In the genomic region with DNA sequence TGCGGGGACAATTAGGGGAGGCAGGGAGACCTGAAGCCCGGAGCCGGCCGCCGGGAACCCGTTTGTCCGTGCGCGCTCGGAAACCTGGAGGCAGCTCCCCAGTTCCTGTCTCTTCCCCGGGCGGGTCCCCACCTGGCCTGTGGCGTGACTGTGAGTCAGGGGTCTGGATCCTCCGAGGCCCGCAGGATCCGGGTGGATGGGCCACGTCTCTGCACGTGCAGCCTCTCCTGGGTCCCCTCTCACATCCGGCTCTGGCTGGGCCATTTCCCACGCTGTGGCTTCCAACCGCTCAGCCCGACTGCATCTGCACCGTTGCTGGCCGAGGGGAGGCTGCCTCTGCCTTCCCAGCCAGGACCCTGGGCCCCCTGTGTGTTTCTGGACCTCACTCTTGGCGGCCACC, we compare ENCODE assay signal across 26 cellular contexts.
"Had no signal": no experiment of that assay in that cellular context is flagged by ENCODE, and none has a peak within 500 bp of the region (broad histone marks: within the 10 kb centered on the region; RNA-seq: fewer than 3 reads in every experiment).

No MANE protein-coding gene starts in this region.

- H3K4me3 ChIP-seq: stomach, suprapubic skin, testis, thoracic aorta, thyroid gland, tibial artery, tibial nerve, transverse colon, upper lobe of left lung, upper lobe of right lung, uterus, vagina had no signal

- H3K9me3 ChIP-seq: stomach, suprapubic skin, testis, thoracic aorta, thyroid gland, tibial artery, tibial nerve, transverse colon, upper lobe of left lung, upper lobe of right lung, uterus, vagina had no signal

- H3K27ac ChIP-seq: stomach, suprapubic skin, testis, thoracic aorta, thyroid gland, tibial artery, tibial nerve, transverse colon, upper lobe of left lung, upper lobe of right lung, uterus, vagina had no signal

- H3K4me1 ChIP-seq: stomach, suprapubic skin, testis, thyroid gland, tibial artery, tibial nerve, transverse colon, upper lobe of left lung, upper lobe of right lung, uterus, vagina had no signal

- DNase-seq: stimulated activated CD4-positive, alpha-beta T cell treated with anti-CD3 and anti-CD28 coated beads, Interleukin-2, amount 100 ng/mL, for 48 hours; stimulated activated CD4-positive, alpha-beta T cell treated with anti-CD3 and anti-CD28 coated beads, Interleukin-4, amount 100 ng/mL, for 1 hour; stimulated activated CD4-positive, alpha-beta T cell treated with anti-CD3 and anti-CD28 coated beads, Interleukin-4, amount 100 ng/mL, for 24 hours; stimulated activated CD4-positive, alpha-beta T cell treated with anti-CD3 and anti-CD28 coated beads, Interleukin-4, amount 100 ng/mL, for 4 hours; stimulated activated CD8-positive, alpha-beta memory T cell treated with anti-CD3 and anti-CD28 coated beads, Interleukin-4, amount 100 ng/mL, for 48 hours; stimulated activated naive B cell treated with anti-CD40 and anti-IgM and Interleukin-4, amounts not matched to agents 10 μg/mL and 1 μg/mL and 100 μg/mL, for 72 hours; stimulated activated naive CD4-positive, alpha-beta T cell; stimulated activated naive CD4-positive, alpha-beta T cell treated with Interleukin-2 at 50 U/mL for 16 hours; stimulated activated naive CD8-positive, alpha-beta T cell treated with anti-CD3 and anti-CD28 coated beads, Interleukin-15, amount 100 ng/mL, for 72 hours; stimulated activated naive CD8-positive, alpha-beta T cell treated with anti-CD3 and anti-CD28 coated beads, Interleukin-15, Interleukin-2, amounts not matched to agents 100 U/mL and 50 U/mL, for 24 hours; stomach; substantia nigra; testis; thyroid gland; tibial artery; transverse colon; trophoblast cell; upper lobe of left lung; upper lobe of right lung; uterus had no signal

- ATAC-seq: stimulated activated effector memory CD8-positive, alpha-beta T cell treated with anti-CD3 and anti-CD28 coated beads, Interleukin-12 subunit alpha, Interleukin-12 subunit beta, amount 100 ng/mL, for 72 hours; stimulated activated memory B cell treated with anti-CD40 and anti-IgM and Interleukin-4, amounts not matched to agents 10 μg/mL and 1 μg/mL and 100 μg/mL, for 72 hours; stimulated activated naive B cell treated with anti-CD40 and anti-IgM and Interleukin-4, amounts not matched to agents 10 μg/mL and 1 μg/mL and 100 μg/mL, for 72 hours; stimulated activated naive CD8-positive, alpha-beta T cell treated with anti-CD3 and anti-CD28 coated beads, Interleukin-15, amount 100 ng/mL, for 72 hours; stimulated activated naive CD8-positive, alpha-beta T cell treated with anti-CD3 and anti-CD28 coated beads, Interleukin-15, Interleukin-2, amounts not matched to agents 100 U/mL and 50 U/mL, for 24 hours; upper lobe of right lung had no signal

- H3K36me3 ChIP-seq: stomach, suprapubic skin, thoracic aorta, thyroid gland, tibial artery, tibial nerve, transverse colon, upper lobe of left lung, upper lobe of right lung, uterus, vagina had no signal

- H3K27me3 ChIP-seq: stomach, suprapubic skin, testis, thyroid gland, tibial artery, tibial nerve, transverse colon, upper lobe of left lung, upper lobe of right lung, uterus, vagina had no signal
